ENCODE assay signal across 19 cellular contexts in genomic region chr2:196403471-196403870, GRCh38.
DNase-seq lines count a peak whose midpoint lies in the region; ATAC-seq, FAIRE-seq and TF ChIP-seq lines count a peak whose summit lies in the region.
"Had no signal": no experiment of that assay in that cellular context is flagged by ENCODE, and none has a peak within 500 bp of the region (broad histone marks: within the 10 kb centered on the region; RNA-seq: fewer than 3 reads in every experiment).

No MANE protein-coding gene starts in this region.

- BruUV-seq in A673 (replicated peaks; lab: Mats Ljungman, UMichigan): no TSS peak

- DNase-seq in A673 (ENCODE audit: low spot score): peak; percentile 49
- no peak for DNase-seq in H54 (ENCODE audit: insufficient read length, low spot score)
- peak; percentile 88 for DNase-seq in astrocyte of the spinal cord (ENCODE audit: low read depth, low spot score)
- DNase-seq in hepatic stellate cell (ENCODE audit: low spot score): peak; percentile 27
- no peak for DNase-seq in H7
- no peak for DNase-seq in stimulated activated CD4-positive, alpha-beta T cell treated with anti-CD3 and anti-CD28 coated beads, Interleukin-4, amount 100 ng/mL, for 1 hour
- DNase-seq in stimulated activated CD4-positive, alpha-beta T cell treated with anti-CD3 and anti-CD28 coated beads, Interleukin-12 subunit alpha, Interleukin-12 subunit beta, amount 100 ng/mL, for 4 hours: no peak
- DNase-seq: activated T-cell treated with anti-CD3 and anti-CD28 coated beads, Interleukin-2, amount 50 U/mL, for 72 hours; BE2C; DND-41; erythroblast; MG63; NCI-H2107; psoas muscle; stimulated activated CD4-positive, alpha-beta T cell treated with anti-CD3 and anti-CD28 coated beads, Interleukin-4, amount 100 ng/mL, for 4 hours; stimulated activated naive CD4-positive, alpha-beta T cell had no signal

- no peak for TF ChIP-seq POLR2A in H54 (IDR thresholded peaks at IDR 0.05; ENCODE audit: low read depth, low read length)

- H3K27me3 ChIP-seq in A673 (replicated peaks; ENCODE audit: insufficient read depth, low read depth, low read length, poor library complexity) (no peaks in the 10 kb centered on the region), H7 (ENCODE audit: control insufficient read depth, insufficient read depth, low read length) (no peaks in the 10 kb centered on the region)
- H3K27me3 ChIP-seq: BE2C, MG63, vagina had no signal

- H3K4me1 ChIP-seq in A673 (ENCODE audit: insufficient read depth, low read length, poor library complexity, severe bottlenecking): peaks cover 39% of the 10 kb centered on the region
- H3K4me1 ChIP-seq: HAP-1 had no signal

- ATAC-seq in HG03196 (IDR thresholded peaks at IDR 0.05; ENCODE audit: unreplicated experiment): no peak
- ATAC-seq: activated T-cell treated with anti-CD3 and anti-CD28 coated beads, Interleukin-2, amount 50 U/mL, for 72 hours; psoas muscle had no signal

- H3K4me3 ChIP-seq in A673 (ENCODE audit: low read depth, low read length, poor library complexity, severe bottlenecking): no peak overlapping the region
- no peak overlapping the region for H3K4me3 ChIP-seq in astrocyte of the spinal cord (ENCODE audit: low read depth, low read length)
- no peak overlapping the region for H3K4me3 ChIP-seq in H7 (ENCODE audit: insufficient read depth, low read depth, low read length)
- H3K4me3 ChIP-seq: HAP-1, MG63, psoas muscle, vagina had no signal

- peak; percentile 50 for FAIRE-seq in H54 (lab: Jason Lieb, UNC)

- CTCF ChIA-PET in A673 (lab: Charles Lee): no interaction called here

- in situ Hi-C loops in astrocyte of the spinal cord (cut with HindIII; ENCODE audit: low sequenced_read_pairs): no loop called here

- TF ChIP-seq CTCF in A673 (conservative IDR thresholded peaks at IDR 0.05; ENCODE audit: low read depth, low read length) (no peak), astrocyte of the spinal cord (IDR thresholded peaks at IDR 0.05; ENCODE audit: low read depth, low read length) (no peak)

- H3K27ac ChIP-seq in A673 (ENCODE audit: low read depth, low read length, poor library complexity, severe bottlenecking): peak overlapping the region; percentile 48
- H3K27ac ChIP-seq: psoas muscle, vagina had no signal

- no peaks in the 10 kb centered on the region for H3K9me3 ChIP-seq in A673 (ENCODE audit: low read depth, low read length, poor library complexity, severe bottlenecking)
- H3K9me3 ChIP-seq: BE2C, HAP-1, MG63, psoas muscle, vagina had no signal

- no peaks in the 10 kb centered on the region for H3K36me3 ChIP-seq in A673 (ENCODE audit: insufficient read depth, low read length, poor library complexity, severe bottlenecking)
- no peaks in the 10 kb centered on the region for H3K36me3 ChIP-seq in H7 (replicated peaks; ENCODE audit: control insufficient read depth, insufficient read depth, low read length)
- H3K36me3 ChIP-seq: BE2C, HAP-1, MG63, vagina had no signal

- POLR2A ChIA-PET in A673 (lab: Charles Lee; ENCODE audit: low non-redundant PET): interaction anchor here (0.6 kb wide), 1 partner anchor 31 kb away, joined by 4 read pairs; no protein-coding TSS in a partner anchor

- intact Hi-C loops in A673 (cut with micrococcal nuclease; ENCODE audit: unreplicated experiment): no loop called here

Comparison
In these comparisons a context has a peak if more than half of its experiments do, and no peak if none do; other contexts are left out.
1. DNase-seq: peak in A673 (single experiment), astrocyte of the spinal cord (single experiment) and hepatic stellate cell (single experiment); none in H54 (single experiment), H7 (single experiment), stimulated activated CD4-positive, alpha-beta T cell treated with anti-CD3 and anti-CD28 coated beads, Interleukin-4, amount 100 ng/mL, for 1 hour (single experiment) and stimulated activated CD4-positive, alpha-beta T cell treated with anti-CD3 and anti-CD28 coated beads, Interleukin-12 subunit alpha, Interleukin-12 subunit beta, amount 100 ng/mL, for 4 hours (single experiment).